In the genomic region with DNA sequence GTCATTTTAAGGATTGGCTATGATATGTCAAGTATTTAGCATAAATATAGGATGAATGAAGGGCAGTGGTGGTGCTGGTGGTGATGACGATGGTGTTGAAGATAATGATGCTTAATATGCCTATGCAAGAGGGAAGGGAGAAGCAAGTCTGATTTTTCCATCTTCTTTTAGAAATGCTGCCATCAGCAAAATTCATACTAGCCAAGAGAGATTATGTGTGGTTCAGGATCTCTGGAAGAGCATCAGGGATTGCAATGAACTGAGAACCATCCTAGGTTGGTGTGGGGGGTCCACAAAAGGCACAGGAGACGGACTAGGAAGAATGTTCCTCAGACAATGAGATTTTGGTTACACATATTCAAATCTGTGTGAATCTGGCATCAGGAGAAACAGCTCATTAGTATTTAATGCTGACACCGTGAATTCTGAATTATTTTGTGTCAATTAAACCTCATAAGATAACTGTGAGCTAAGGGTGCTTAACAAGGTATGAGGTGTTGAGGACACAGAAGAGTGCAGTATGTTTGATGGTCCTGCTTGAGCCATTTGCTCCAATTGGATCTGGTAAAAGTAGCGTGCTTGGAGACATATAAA, we compare ENCODE assay signal across 3 cellular contexts.
TF ChIP-seq lines count a peak whose summit lies in the region.

No MANE protein-coding gene starts in this region.

TF ChIP-seq in A549, 52 proteins besides CTCF, POLR2A, EP300 and RAD21:
- TF ChIP-seq EHF (CRISPR knock-in tag; IDR thresholded peaks at IDR 0.05) (no peak), MAFK (IDR thresholded peaks at IDR 0.05; ENCODE audit: partially characterized antibody) (peak; percentile 94)

TF ChIP-seq in IMR-90, 13 proteins besides CTCF, POLR2A, EP300 and RAD21:
- TF ChIP-seq BHLHE40 (IDR thresholded peaks at IDR 0.05; ENCODE audit: low read depth, low read length) (no peak), NFE2L2 (IDR thresholded peaks at IDR 0.05; ENCODE audit: low read depth, low read length) (no peak), MAFK (IDR thresholded peaks at IDR 0.05; ENCODE audit: low read depth, low read length) (peak; percentile 89), CHD1 (IDR thresholded peaks at IDR 0.05; ENCODE audit: low read depth, low read length) (no peak), RFX5 (IDR thresholded peaks at IDR 0.05; ENCODE audit: low read depth, low read length) (no peak)

TF ChIP-seq in H1, 55 proteins besides CTCF, POLR2A, EP300 and RAD21:
- TF ChIP-seq POLR2AphosphoS5 (IDR thresholded peaks at IDR 0.05; ENCODE audit: low read depth, low read length) (no peak), MAFK (IDR thresholded peaks at IDR 0.05; ENCODE audit: low read depth, low read length) (peak; percentile 48)
- TF ChIP-seq, protein P1, sequence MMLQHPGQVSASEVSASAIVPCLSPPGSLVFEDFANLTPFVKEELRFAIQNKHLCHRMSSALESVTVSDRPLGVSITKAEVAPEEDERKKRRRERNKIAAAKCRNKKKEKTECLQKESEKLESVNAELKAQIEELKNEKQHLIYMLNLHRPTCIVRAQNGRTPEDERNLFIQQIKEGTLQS (IDR thresholded peaks at IDR 0.05; ENCODE audit: insufficient read depth, low read depth, low read length), result no peak
